3 cellular contexts compared by ENCODE assay signal in genomic region chr1:112896783-112897182, GRCh38.
"Had no signal": no experiment of that assay in that cellular context is flagged by ENCODE, and none has a peak within 500 bp of the region (broad histone marks: within the 10 kb centered on the region; RNA-seq: fewer than 3 reads in every experiment).

No MANE protein-coding gene starts in this region.

- DNase-seq: GDM1, GF-D8 had no signal

- H3K4me3 ChIP-seq: GM12878 had no signal

- ATAC-seq: GM12878 had no signal
